19 cellular contexts compared by ENCODE assay signal in the genomic region with DNA sequence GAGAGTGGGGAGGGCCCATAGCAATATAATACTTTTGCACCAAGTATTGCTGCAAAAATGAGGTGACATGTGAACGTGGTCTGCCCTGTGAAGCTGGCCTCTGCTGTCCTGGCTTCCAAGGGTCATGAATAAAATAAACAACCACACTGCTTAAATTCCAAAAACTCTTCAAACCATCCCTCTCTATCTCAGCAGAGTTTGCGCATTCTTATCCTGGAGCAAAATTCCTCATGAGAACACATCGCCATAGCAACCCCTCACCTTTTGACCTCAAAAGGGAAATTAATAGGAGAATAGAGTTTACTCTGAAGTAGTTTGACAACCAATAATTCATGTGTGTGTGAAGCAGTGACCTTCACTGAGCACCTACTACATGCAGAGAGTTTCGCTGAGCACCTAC.
DNase-seq lines count a peak whose midpoint lies in the region; TF ChIP-seq lines count a peak whose summit lies in the region.
"Had no signal": no experiment of that assay in that cellular context is flagged by ENCODE, and none has a peak within 500 bp of the region (broad histone marks: within the 10 kb centered on the region; RNA-seq: fewer than 3 reads in every experiment).

No MANE protein-coding gene starts in this region.

- no peaks in the 10 kb centered on the region for H3K27me3 ChIP-seq in endodermal cell (ENCODE audit: control insufficient read depth, insufficient read depth, low read length, poor library complexity, severe bottlenecking)
- no peaks in the 10 kb centered on the region for H3K27me3 ChIP-seq in osteoblast (ENCODE audit: insufficient read depth, low read length)
- H3K27me3 ChIP-seq in HAP-1 (ENCODE audit: low read depth), result no peaks in the 10 kb centered on the region

- H3K36me3 Mint-ChIP-seq in endodermal cell (ENCODE audit: low read depth), result no peaks in the 10 kb centered on the region
- H3K36me3 Mint-ChIP-seq: CD8-positive, alpha-beta memory T cell had no signal

- no peaks in the 10 kb centered on the region for H3K36me3 ChIP-seq in endodermal cell (ENCODE audit: control insufficient read depth, insufficient read depth, low read length)
- no peaks in the 10 kb centered on the region for H3K36me3 ChIP-seq in osteoblast (ENCODE audit: insufficient read depth, low read length)
- no peaks in the 10 kb centered on the region for H3K36me3 ChIP-seq in HAP-1 (replicated peaks)

- no peak overlapping the region for H3K4me2 ChIP-seq in osteoblast (ENCODE audit: insufficient read depth, low read length)

- no peaks in the 10 kb centered on the region for H3K27me3 Mint-ChIP-seq in endodermal cell (ENCODE audit: insufficient read depth)
- H3K27me3 Mint-ChIP-seq: CD8-positive, alpha-beta memory T cell had no signal

- peaks cover 2% of the 10 kb centered on the region for H3K79me2 ChIP-seq in osteoblast (ENCODE audit: insufficient read depth, low read length)

- no peak overlapping the region for H3K9ac ChIP-seq in endodermal cell (ENCODE audit: extremely low read depth, low read length, poor library complexity, severe bottlenecking)

- no peaks in the 10 kb centered on the region for H3K9me3 ChIP-seq in endodermal cell (ENCODE audit: control insufficient read depth, low read length)
- no peaks in the 10 kb centered on the region for H3K9me3 ChIP-seq in osteoblast (ENCODE audit: low read depth, low read length)
- H3K9me3 ChIP-seq in HAP-1, result no peaks in the 10 kb centered on the region

- H3K27ac ChIP-seq in endodermal cell (ENCODE audit: low read depth, low read length) (peak overlapping the region; percentile 35), osteoblast (ENCODE audit: low read depth, low read length) (no peak overlapping the region)
- H3K27ac ChIP-seq: HL-60, SK-N-MC had no signal

- no peak for TF ChIP-seq CTCF in endodermal cell (conservative IDR thresholded peaks at IDR 0.05)
- no peak for TF ChIP-seq CTCF in osteoblast (IDR thresholded peaks at IDR 0.05; ENCODE audit: extremely low read depth, low read depth, low read length)
- no peak for TF ChIP-seq CTCF in GM13977 (IDR thresholded peaks at IDR 0.05; ENCODE audit: extremely low read depth, insufficient read depth, missing control alignments)

- peaks cover 3% of the 10 kb centered on the region for H3K4me1 ChIP-seq in endodermal cell (ENCODE audit: control insufficient read depth, insufficient read depth, low read length)
- no peaks in the 10 kb centered on the region for H3K4me1 ChIP-seq in osteoblast (ENCODE audit: insufficient read depth, low read length)
- H3K4me1 ChIP-seq in HAP-1, result no peaks in the 10 kb centered on the region

- H3K4me3 ChIP-seq in endodermal cell (ENCODE audit: low read length) (no peak overlapping the region), osteoblast (ENCODE audit: insufficient read depth, low read length) (no peak overlapping the region), HAP-1 (no peak overlapping the region)
- H3K4me3 ChIP-seq: SK-N-MC had no signal

- in situ Hi-C loops in Caki2 (cut with HindIII; ENCODE audit: low pct_unique_long_range_greater_than_20kb, low sequenced_read_pairs), result no loop called here
- in situ Hi-C loops in GM13977 (cut with MboI; ENCODE audit: low pct_unique_long_range_greater_than_20kb, low sequenced_read_pairs, unreplicated experiment), result no loop called here
- in situ Hi-C loops in HAP-1 (cut with MboI; ENCODE audit: low sequenced_read_pairs), result no loop called here

- WGBS in endodermal cell (ENCODE audit: insufficient coverage in 1 of 2, insufficient read length in 1 of 2), 2 experiments, result 96 to 100% methylated on average over 2 to 4 of the region's 4 CpGs

- H2AFZ ChIP-seq in osteoblast (ENCODE audit: low read length), result no peak overlapping the region

- H3K4me3 Mint-ChIP-seq in endodermal cell, result no peak overlapping the region
- H3K4me3 Mint-ChIP-seq: CD8-positive, alpha-beta memory T cell; HFFc6 had no signal

- no peak overlapping the region for H3K27ac Mint-ChIP-seq in endodermal cell
- H3K27ac Mint-ChIP-seq: CD8-positive, alpha-beta memory T cell; HFFc6 had no signal

- peak; percentile 29 for DNase-seq in Caki2 (ENCODE audit: low read depth)
- peak; percentile 19 for DNase-seq in LHCN-M2 (ENCODE audit: low read depth)
- DNase-seq in endodermal cell, result no peak
- DNase-seq in osteoblast (ENCODE audit: insufficient read length, low spot score, missing footprints), result peak; percentile 38
- no peak for DNase-seq in stimulated activated CD4-positive, alpha-beta T cell treated with anti-CD3 and anti-CD28 coated beads, Interleukin-12 subunit alpha, Interleukin-12 subunit beta, amount 100 ng/mL, for 4 hours
- no peak for DNase-seq in NCI-H774 (lab: John Stamatoyannopoulos, UW)
- DNase-seq in GM13977 (ENCODE audit: low spot score), result no peak
- no peak for DNase-seq in HAP-1 (ENCODE audit: low spot score in 2 of 2)
- DNase-seq: AML-193; CD8-positive, alpha-beta memory T cell; HFFc6; KBM-7; NCI-H1436 treated with DMSO at 0.1 percent for 48 hours; NCI-H2171 treated with DMSO at 0.1 percent for 48 hours; NCI-H526; PC-3; RPMI8226 had no signal

- H4K20me1 ChIP-seq in osteoblast (ENCODE audit: insufficient read depth, low read length), result peaks cover 37% of the 10 kb centered on the region

- H3K9me3 Mint-ChIP-seq in endodermal cell, result peaks cover 4% of the 10 kb centered on the region
- H3K9me3 Mint-ChIP-seq: HFFc6 had no signal

- H3K4me1 Mint-ChIP-seq in endodermal cell, result peaks cover 9% of the 10 kb centered on the region
- H3K4me1 Mint-ChIP-seq: CD8-positive, alpha-beta memory T cell had no signal

Comparison
In these comparisons a context has a peak if more than half of its experiments do, and no peak if none do; other contexts are left out.
1. DNase-seq: peak in Caki2 (single experiment), LHCN-M2 (single experiment) and osteoblast (single experiment); none in endodermal cell (single experiment), stimulated activated CD4-positive, alpha-beta T cell treated with anti-CD3 and anti-CD28 coated beads, Interleukin-12 subunit alpha, Interleukin-12 subunit beta, amount 100 ng/mL, for 4 hours (single experiment), NCI-H774 (single experiment), GM13977 (single experiment) and HAP-1 (0 of 2).